Comparison of ENCODE assay signal across 2 cellular contexts in genomic region chr4:80016506-80016905, GRCh38.
TF ChIP-seq lines count a peak whose summit lies in the region.

No MANE protein-coding gene starts in this region.

TF ChIP-seq in SK-N-SH, 30 proteins besides CTCF, POLR2A, EP300 and RAD21 (continued from another document):
- no peak for TF ChIP-seq IRF3 (IDR thresholded peaks at IDR 0.05; ENCODE audit: low read depth, low read length)
- no peak for TF ChIP-seq SIN3A (IDR thresholded peaks at IDR 0.05; ENCODE audit: borderline replicate concordance, low read depth, low read length)

TF ChIP-seq in SK-N-SH treated with all-trans-retinoic acid at 6 μM for 48 hours, 23 proteins besides CTCF, POLR2A, EP300 and RAD21 (continued from another document):
- TF ChIP-seq PATZ1 (CRISPR knock-in tag; IDR thresholded peaks at IDR 0.05; ENCODE audit: borderline replicate concordance), result no peak
- no peak for TF ChIP-seq OSR1 (CRISPR knock-in tag; IDR thresholded peaks at IDR 0.05)
- TF ChIP-seq ZFP3 (CRISPR knock-in tag; IDR thresholded peaks at IDR 0.05), result no peak
- no peak for TF ChIP-seq ZNF8 (CRISPR knock-in tag; IDR thresholded peaks at IDR 0.05)
- TF ChIP-seq ZNF565 (CRISPR knock-in tag; conservative IDR thresholded peaks at IDR 0.05; ENCODE audit: low read depth), result no peak
- TF ChIP-seq ESRRG (CRISPR knock-in tag; IDR thresholded peaks at IDR 0.05), result no peak
- TF ChIP-seq ZNF70 (CRISPR knock-in tag; IDR thresholded peaks at IDR 0.05), result no peak
- no peak for TF ChIP-seq CSDC2 (CRISPR knock-in tag; IDR thresholded peaks at IDR 0.05)
- TF ChIP-seq SNAI2 (CRISPR knock-in tag; IDR thresholded peaks at IDR 0.05), result no peak
- TF ChIP-seq ISL1 (CRISPR knock-in tag; IDR thresholded peaks at IDR 0.05), result no peak
- no peak for TF ChIP-seq ZC3H10 (CRISPR knock-in tag; IDR thresholded peaks at IDR 0.05)
